Comparison of ENCODE assay signal across 8 cellular contexts in the genomic region with DNA sequence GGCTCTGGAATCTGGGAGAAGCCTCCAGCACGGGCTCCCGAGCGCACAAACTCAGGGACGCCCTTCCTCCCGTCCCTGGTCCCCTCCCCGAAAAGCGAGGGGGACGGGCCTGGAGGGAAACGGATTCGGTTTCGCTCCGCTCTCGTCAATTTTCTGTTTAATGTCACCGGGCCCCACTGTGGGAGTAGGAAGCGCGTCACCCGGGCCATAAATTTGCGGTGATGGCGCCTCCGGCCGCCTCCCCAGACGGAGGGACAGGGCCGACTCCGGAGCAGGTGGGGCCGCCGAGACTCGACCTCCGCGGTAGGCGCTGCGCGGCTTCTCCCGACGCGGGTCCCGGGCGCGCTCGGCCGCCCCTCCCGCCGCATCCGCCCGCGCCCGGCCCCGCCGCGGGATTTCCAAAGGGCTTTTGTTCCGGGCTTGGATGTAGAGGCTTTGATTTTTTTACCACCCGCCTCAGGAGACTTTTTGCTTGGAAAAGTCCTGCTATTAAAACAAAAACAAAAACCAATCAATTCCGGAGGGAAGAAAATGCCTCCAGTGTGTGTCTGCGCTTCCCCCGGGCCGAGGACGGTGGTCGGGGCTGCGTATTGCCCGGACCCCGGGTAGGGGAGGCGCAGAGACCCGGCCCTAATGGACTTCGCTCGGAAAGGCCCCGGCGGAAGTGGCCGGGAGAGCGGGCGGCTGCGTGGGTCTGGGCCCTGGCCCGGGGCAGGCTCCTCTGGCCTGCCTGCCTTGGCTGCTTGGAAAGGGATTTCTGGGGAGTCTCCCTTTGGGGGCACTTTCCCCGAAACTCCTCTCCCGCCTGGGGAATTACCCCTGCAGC. TPM values are rescaled to one million over a fixed set of nuclear protein-coding genes. Genes with fewer than 3 reads are reported as not detected.
DNase-seq lines count a peak whose midpoint lies in the region; ATAC-seq, FAIRE-seq and TF ChIP-seq lines count a peak whose summit lies in the region.

No MANE protein-coding gene starts in this region.

- TF ChIP-seq CTCF in gastroesophageal sphincter (IDR thresholded peaks at IDR 0.05) (peak in 1 of 4 experiments; percentile 4), neutrophil (IDR thresholded peaks at IDR 0.05) (no peak)

- 29 to 40% methylated on average over 1 to 3 of the region's 73 CpGs for WGBS in gastroesophageal sphincter (ENCODE audit: low coverage in 1 of 2), 2 donors

- peak; percentile 45 to 57 for TF ChIP-seq POLR2A in gastroesophageal sphincter (IDR thresholded peaks at IDR 0.05)

- H3K9me3 ChIP-seq in gastroesophageal sphincter (no peaks in the 10 kb centered on the region), neutrophil (no peaks in the 10 kb centered on the region)

- peak overlapping the region; percentile 74 to 100 (median 98) for H3K27ac ChIP-seq in gastroesophageal sphincter
- H3K27ac ChIP-seq in neutrophil, result no peak overlapping the region

- no peaks in the 10 kb centered on the region for H3K9me3 Mint-ChIP-seq in activated T-cell treated with anti-CD3 and anti-CD28 coated beads, Interleukin-2, amount 50 U/mL, for 72 hours

- H3K27ac Mint-ChIP-seq in activated T-cell treated with anti-CD3 and anti-CD28 coated beads, Interleukin-2, amount 50 U/mL, for 72 hours, result no peak overlapping the region

- peak overlapping the region; percentile 54 for H3K4me3 ChIP-seq in Jurkat, Clone E6-1 (ENCODE audit: low read length)
- peak overlapping the region; percentile 45 to 90 for H3K4me3 ChIP-seq in gastroesophageal sphincter
- H3K4me3 ChIP-seq in neutrophil (ENCODE audit: low read depth in 1 of 2, low read length in 1 of 2), result peak overlapping the region; percentile 44 to 59

- H3K4me3 Mint-ChIP-seq in activated T-cell treated with anti-CD3 and anti-CD28 coated beads, Interleukin-2, amount 50 U/mL, for 72 hours, result peak overlapping the region; percentile 74 to 76

- H3K27me3 ChIP-seq in gastroesophageal sphincter, result no peaks in the 10 kb centered on the region
- peaks cover 100% of the 10 kb centered on the region for H3K27me3 ChIP-seq in neutrophil

- no peak for TF ChIP-seq EP300 in gastroesophageal sphincter (IDR thresholded peaks at IDR 0.05)

- H3K36me3 Mint-ChIP-seq in activated T-cell treated with anti-CD3 and anti-CD28 coated beads, Interleukin-2, amount 50 U/mL, for 72 hours (ENCODE audit: insufficient read depth in 2 of 2), result no peaks in the 10 kb centered on the region

- peak; percentile 89 for DNase-seq in CD1c-positive myeloid dendritic cell (ENCODE audit: extremely low spot score)
- no peak for DNase-seq in Jurkat, Clone E6-1 (ENCODE audit: low read depth, low spot score)
- DNase-seq in activated T-cell treated with anti-CD3 and anti-CD28 coated beads, Interleukin-2, amount 50 U/mL, for 72 hours, result peak; percentile 59 to 69
- DNase-seq in urothelium cell line (ENCODE audit: low spot score), result peak; percentile 63
- no peak for DNase-seq in middle frontal gyrus (ENCODE audit: extremely low spot score, low spot score)

- FAIRE-seq in urothelium cell line (lab: Jason Lieb, UNC), result peak; percentile 59

- peaks cover 56% of the 10 kb centered on the region for H3K27me3 Mint-ChIP-seq in activated T-cell treated with anti-CD3 and anti-CD28 coated beads, Interleukin-2, amount 50 U/mL, for 72 hours (ENCODE audit: low read depth)

- H3K4me1 Mint-ChIP-seq in activated T-cell treated with anti-CD3 and anti-CD28 coated beads, Interleukin-2, amount 50 U/mL, for 72 hours (ENCODE audit: low read depth), result no peaks in the 10 kb centered on the region

- H3K36me3 ChIP-seq in gastroesophageal sphincter (no peaks in the 10 kb centered on the region), neutrophil (no peaks in the 10 kb centered on the region)

- peaks cover 2 to 72% (median 39%) of the 10 kb centered on the region in 3 donors for H3K4me1 ChIP-seq in gastroesophageal sphincter
- H3K4me1 ChIP-seq in neutrophil (ENCODE audit: control insufficient read depth in 1 of 2, insufficient read depth in 1 of 2, low read depth in 1 of 2, low read length in 1 of 2), result peaks cover 9 to 17% of the 10 kb centered on the region in 2 experiments

- ATAC-seq in activated T-cell treated with anti-CD3 and anti-CD28 coated beads, Interleukin-2, amount 50 U/mL, for 72 hours (replicated peaks in 1 of 2), result peak; percentile 67 to 70
- ATAC-seq in gastroesophageal sphincter (peak; percentile 36), HG03520 (IDR thresholded peaks at IDR 0.05; ENCODE audit: unreplicated experiment) (no peak)

RNA-seq across cellular contexts. Expression of a gene that starts 7.8 kb away (rescaled TPM):
- 8.7 TPM for polyA plus RNA-seq in Jurkat, Clone E6-1 (2012; ENCODE audit: insufficient read depth, insufficient read length)
- total RNA-seq in activated T-cell treated with anti-CD3 and anti-CD28 coated beads, Interleukin-2, amount 50 U/mL, for 72 hours, result under 1 TPM; 0.02 to 0.14 TPM
- total RNA-seq in gastroesophageal sphincter, result 10 to 100 TPM; 17.5 to 34.3 (median 19.5) TPM

Comparison
In these comparisons a context has a peak if more than half of its experiments do, and no peak if none do; other contexts are left out.
1. DNase-seq: peak in CD1c-positive myeloid dendritic cell (single experiment), activated T-cell treated with anti-CD3 and anti-CD28 coated beads, Interleukin-2, amount 50 U/mL, for 72 hours (2 of 2) and urothelium cell line (single experiment); none in Jurkat, Clone E6-1 (single experiment) and middle frontal gyrus (single experiment).
2. RNA of a gene that starts 7.8 kb away (total RNA-seq): 17.5 to 34.3 TPM in gastroesophageal sphincter; 0.02 to 0.14 TPM in activated T-cell treated with anti-CD3 and anti-CD28 coated beads, Interleukin-2, amount 50 U/mL, for 72 hours; every median in the first group is over 10 times any median in the second.
3. Peak in every context shown above with its lines, with median percentiles within 50 percentile points of each other: H3K4me3 ChIP-seq.